In the genomic region with DNA sequence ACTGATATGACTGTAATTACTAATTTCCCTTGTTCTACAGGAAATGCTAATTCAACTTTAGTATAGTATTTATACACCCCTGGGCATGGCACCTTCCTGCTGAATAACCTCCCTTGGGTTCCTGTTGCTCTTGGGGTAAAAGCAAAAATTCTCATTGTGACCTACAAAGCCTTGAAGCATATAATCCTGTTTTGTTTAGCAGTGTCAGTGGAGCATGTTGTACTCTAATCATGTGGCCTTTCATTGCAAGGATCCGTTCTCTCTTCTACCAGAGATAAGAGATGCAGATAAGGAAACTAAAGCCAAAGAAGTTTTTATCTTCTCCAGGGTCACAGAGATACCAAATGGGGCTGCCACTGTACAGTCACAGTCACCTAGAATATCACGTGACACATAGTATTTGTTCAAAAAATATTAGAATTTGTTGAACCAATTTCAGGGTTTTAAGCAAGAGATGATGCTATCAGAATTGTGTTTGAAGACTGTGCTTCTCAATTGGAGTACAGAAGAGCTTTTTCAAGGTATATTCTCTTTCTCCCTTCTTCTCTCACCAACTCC, we compare ENCODE assay signal across 1 cellular context.
TF ChIP-seq lines count a peak whose summit lies in the region.

No MANE protein-coding gene starts in this region.

TF ChIP-seq in K562, 482 proteins besides CTCF, POLR2A, EP300 and RAD21 (continued from another document):
- TF ChIP-seq, protein P1, sequence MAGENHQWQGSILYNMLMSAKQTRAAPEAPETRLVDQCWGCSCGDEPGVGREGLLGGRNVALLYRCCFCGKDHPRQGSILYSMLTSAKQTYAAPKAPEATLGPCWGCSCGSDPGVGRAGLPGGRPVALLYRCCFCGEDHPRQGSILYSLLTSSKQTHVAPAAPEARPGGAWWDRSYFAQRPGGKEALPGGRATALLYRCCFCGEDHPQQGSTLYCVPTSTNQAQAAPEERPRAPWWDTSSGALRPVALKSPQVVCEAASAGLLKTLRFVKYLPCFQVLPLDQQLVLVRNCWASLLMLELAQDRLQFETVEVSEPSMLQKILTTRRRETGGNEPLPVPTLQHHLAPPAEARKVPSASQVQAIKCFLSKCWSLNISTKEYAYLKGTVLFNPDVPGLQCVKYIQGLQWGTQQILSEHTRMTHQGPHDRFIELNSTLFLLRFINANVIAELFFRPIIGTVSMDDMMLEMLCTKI (IDR thresholded peaks at IDR 0.05; ENCODE audit: partially characterized antibody) = no peak
- no peak for TF ChIP-seq GTF2F1 (IDR thresholded peaks at IDR 0.05; ENCODE audit: low read depth, low read length)
- no peak for TF ChIP-seq NCOA1 (IDR thresholded peaks at IDR 0.05; ENCODE audit: low read depth)
- no peak for TF ChIP-seq MIER1 (IDR thresholded peaks at IDR 0.05; ENCODE audit: low read depth)
- TF ChIP-seq CBFA2T2 (conservative IDR thresholded peaks at IDR 0.05) = peak; percentile 40; the same call in 1 of the 2 replicates
- no peak for TF ChIP-seq KLF16 (IDR thresholded peaks at IDR 0.05)
- TF ChIP-seq RAD51 (IDR thresholded peaks at IDR 0.05; ENCODE audit: borderline replicate concordance, low read depth) = peak; percentile 82
- TF ChIP-seq, protein P2, sequence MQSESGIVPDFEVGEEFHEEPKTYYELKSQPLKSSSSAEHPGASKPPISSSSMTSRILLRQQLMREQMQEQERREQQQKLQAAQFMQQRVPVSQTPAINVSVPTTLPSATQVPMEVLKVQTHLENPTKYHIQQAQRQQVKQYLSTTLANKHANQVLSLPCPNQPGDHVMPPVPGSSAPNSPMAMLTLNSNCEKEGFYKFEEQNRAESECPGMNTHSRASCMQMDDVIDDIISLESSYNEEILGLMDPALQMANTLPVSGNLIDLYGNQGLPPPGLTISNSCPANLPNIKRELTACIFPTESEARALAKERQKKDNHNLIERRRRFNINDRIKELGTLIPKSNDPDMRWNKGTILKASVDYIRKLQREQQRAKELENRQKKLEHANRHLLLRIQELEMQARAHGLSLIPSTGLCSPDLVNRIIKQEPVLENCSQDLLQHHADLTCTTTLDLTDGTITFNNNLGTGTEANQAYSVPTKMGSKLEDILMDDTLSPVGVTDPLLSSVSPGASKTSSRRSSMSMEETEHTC (IDR thresholded peaks at IDR 0.05) = no peak
- TF ChIP-seq CEBPG (CRISPR knock-in tag; IDR thresholded peaks at IDR 0.05) = no peak
- no peak for TF ChIP-seq CEBPG (tag; conservative IDR thresholded peaks at IDR 0.05 in 1 of 2, IDR thresholded peaks at IDR 0.05 in 1 of 2)
